ENCODE assay signal across 19 cellular contexts in genomic region chr2:204010611-204011560, GRCh38.
DNase-seq lines count a peak whose midpoint lies in the region; ATAC-seq, FAIRE-seq and TF ChIP-seq lines count a peak whose summit lies in the region.
"Had no signal": no experiment of that assay in that cellular context is flagged by ENCODE, and none has a peak within 500 bp of the region (broad histone marks: within the 10 kb centered on the region; RNA-seq: fewer than 3 reads in every experiment).

No MANE protein-coding gene starts in this region.

- H3K36me3 Mint-ChIP-seq in activated CD4-positive, alpha-beta T cell treated with anti-CD3 and anti-CD28 coated beads, Interleukin-2, amount 10 ng/mL, durations not matched to agents 24 days and 14 days (ENCODE audit: low read depth), result peaks cover 21% of the 10 kb centered on the region
- H3K36me3 Mint-ChIP-seq in stimulated activated effector memory CD8-positive, alpha-beta T cell treated with anti-CD3 and anti-CD28 coated beads, Interleukin-12 subunit alpha, Interleukin-12 subunit beta, amount 100 ng/mL, for 72 hours, result no peaks in the 10 kb centered on the region

- intact Hi-C loops in activated CD4-positive, alpha-beta T cell treated with anti-CD3 and anti-CD28 coated beads, Interleukin-2, amount 10 ng/mL, durations not matched to agents 24 days and 14 days (cut with micrococcal nuclease), result no loop called here
- intact Hi-C loops in esophagus muscularis mucosa (cut with DNase I), result no loop called here

- H3K9me3 Mint-ChIP-seq in activated CD4-positive, alpha-beta T cell treated with anti-CD3 and anti-CD28 coated beads, Interleukin-2, amount 10 ng/mL, durations not matched to agents 24 days and 14 days, result peaks cover 33% of the 10 kb centered on the region
- peaks cover 6% of the 10 kb centered on the region for H3K9me3 Mint-ChIP-seq in stimulated activated effector memory CD8-positive, alpha-beta T cell treated with anti-CD3 and anti-CD28 coated beads, Interleukin-12 subunit alpha, Interleukin-12 subunit beta, amount 100 ng/mL, for 72 hours

- no peaks in the 10 kb centered on the region for H3K27me3 Mint-ChIP-seq in activated CD4-positive, alpha-beta T cell treated with anti-CD3 and anti-CD28 coated beads, Interleukin-2, amount 10 ng/mL, durations not matched to agents 24 days and 14 days
- H3K27me3 Mint-ChIP-seq: effector memory CD8-positive, alpha-beta T cell had no signal

- no peaks in the 10 kb centered on the region for H3K27me3 ChIP-seq in esophagus muscularis mucosa
- H3K27me3 ChIP-seq: cardiac muscle cell, gastrocnemius medialis, suprapubic skin had no signal

- FAIRE-seq in D721Med (lab: Jason Lieb, UNC), result no peak

- no peak for TF ChIP-seq CTCF in D721Med (IDR thresholded peaks at IDR 0.05; ENCODE audit: insufficient read depth, missing control alignments)
- TF ChIP-seq CTCF in esophagus muscularis mucosa (IDR thresholded peaks at IDR 0.05), result no peak

- TF ChIP-seq EP300 in esophagus muscularis mucosa (IDR thresholded peaks at IDR 0.05), result no peak

- DNase-seq in activated CD4-positive, alpha-beta T cell treated with anti-CD3 and anti-CD28 coated beads, Interleukin-2, amount 10 ng/mL, durations not matched to agents 24 days and 14 days, result no peak
- no peak for DNase-seq in activated CD4-positive, alpha-beta T cell treated with anti-CD3 and anti-CD28 coated beads, Interleukin-2, amount 50 U/mL, for 1 hour
- peak; percentile 45 for DNase-seq in astrocyte of the hippocampus (ENCODE audit: low read depth, low spot score)
- DNase-seq in stimulated activated effector memory CD8-positive, alpha-beta T cell treated with anti-CD3 and anti-CD28 coated beads, Interleukin-12 subunit alpha, Interleukin-12 subunit beta, amount 100 ng/mL, for 72 hours (ENCODE audit: low spot score in 2 of 2), result no peak
- DNase-seq in D721Med (ENCODE audit: insufficient read length, low spot score), result no peak
- DNase-seq in esophagus muscularis mucosa (ENCODE audit: extremely low spot score), result no peak
- DNase-seq: activated gamma-delta T cell; effector memory CD8-positive, alpha-beta T cell; gastrocnemius medialis; mesenchymal stem cell; NCI-H1417 treated with DMSO at 0.1 percent for 48 hours; NCI-H69; SHP77 had no signal

- no peak for TF ChIP-seq POLR2A in esophagus muscularis mucosa (IDR thresholded peaks at IDR 0.05; ENCODE audit: low read depth)

- H3K36me3 ChIP-seq in esophagus muscularis mucosa, result no peaks in the 10 kb centered on the region
- H3K36me3 ChIP-seq: cardiac muscle cell, gastrocnemius medialis, suprapubic skin had no signal

- no peak overlapping the region for H3K27ac ChIP-seq in esophagus muscularis mucosa (replicated peaks in 1 of 4)
- H3K27ac ChIP-seq: cardiac muscle cell, gastrocnemius medialis, suprapubic skin had no signal

- no peaks in the 10 kb centered on the region for H3K4me1 ChIP-seq in esophagus muscularis mucosa
- H3K4me1 ChIP-seq: gastrocnemius medialis had no signal

- peak; percentile 50 for ATAC-seq in HG02759 (IDR thresholded peaks at IDR 0.05; ENCODE audit: unreplicated experiment)
- peak; percentile 46 for ATAC-seq in stimulated activated effector memory CD8-positive, alpha-beta T cell treated with anti-CD3 and anti-CD28 coated beads, Interleukin-12 subunit alpha, Interleukin-12 subunit beta, amount 100 ng/mL, for 72 hours
- ATAC-seq in HG02798 (IDR thresholded peaks at IDR 0.05; ENCODE audit: poor library complexity, unreplicated experiment), result no peak
- ATAC-seq: effector memory CD8-positive, alpha-beta T cell; gastrocnemius medialis had no signal

- H3K27ac Mint-ChIP-seq in activated CD4-positive, alpha-beta T cell treated with anti-CD3 and anti-CD28 coated beads, Interleukin-2, amount 10 ng/mL, durations not matched to agents 24 days and 14 days, result peak overlapping the region; percentile 71
- H3K27ac Mint-ChIP-seq in stimulated activated effector memory CD8-positive, alpha-beta T cell treated with anti-CD3 and anti-CD28 coated beads, Interleukin-12 subunit alpha, Interleukin-12 subunit beta, amount 100 ng/mL, for 72 hours, result no peak overlapping the region
- H3K27ac Mint-ChIP-seq: effector memory CD8-positive, alpha-beta T cell; T-helper 2 cell treated with Interferon-gamma antibody and Interleukin-4, amounts not matched to agents 5 μg/mL and 100 μg/mL, for 36 hours had no signal

- no peak overlapping the region for H3K4me3 Mint-ChIP-seq in activated CD4-positive, alpha-beta T cell treated with anti-CD3 and anti-CD28 coated beads, Interleukin-2, amount 10 ng/mL, durations not matched to agents 24 days and 14 days
- no peak overlapping the region for H3K4me3 Mint-ChIP-seq in stimulated activated effector memory CD8-positive, alpha-beta T cell treated with anti-CD3 and anti-CD28 coated beads, Interleukin-12 subunit alpha, Interleukin-12 subunit beta, amount 100 ng/mL, for 72 hours
- H3K4me3 Mint-ChIP-seq: effector memory CD8-positive, alpha-beta T cell; T-helper 2 cell treated with Interferon-gamma antibody and Interleukin-4, amounts not matched to agents 5 μg/mL and 100 μg/mL, for 36 hours had no signal

- H3K9me3 ChIP-seq in esophagus muscularis mucosa, result no peaks in the 10 kb centered on the region
- H3K9me3 ChIP-seq: gastrocnemius medialis, suprapubic skin had no signal

- H3K4me3 ChIP-seq in esophagus muscularis mucosa, result no peak overlapping the region
- H3K4me3 ChIP-seq: cardiac muscle cell, gastrocnemius medialis, smooth muscle cell, suprapubic skin had no signal

- peaks cover 50% of the 10 kb centered on the region for H3K4me1 Mint-ChIP-seq in activated CD4-positive, alpha-beta T cell treated with anti-CD3 and anti-CD28 coated beads, Interleukin-2, amount 10 ng/mL, durations not matched to agents 24 days and 14 days
- H3K4me1 Mint-ChIP-seq in stimulated activated effector memory CD8-positive, alpha-beta T cell treated with anti-CD3 and anti-CD28 coated beads, Interleukin-12 subunit alpha, Interleukin-12 subunit beta, amount 100 ng/mL, for 72 hours, result peaks cover 39% of the 10 kb centered on the region

- WGBS in esophagus muscularis mucosa, result 89% methylated on average over 4 of the region's 4 CpGs
